Comparison of ENCODE assay signal across 8 cellular contexts in genomic region chr12:98754095-98754494, GRCh38.
DNase-seq lines count a peak whose midpoint lies in the region; ATAC-seq, FAIRE-seq and TF ChIP-seq lines count a peak whose summit lies in the region.

No MANE protein-coding gene starts in this region.

- no peaks in the 10 kb centered on the region for H3K27me3 ChIP-seq in dorsolateral prefrontal cortex

- H3K4me3 ChIP-seq in dorsolateral prefrontal cortex, result no peak overlapping the region

- CTCF ChIA-PET in activated CD8-positive, alpha-beta memory T cell treated with anti-CD3 and anti-CD28 coated beads, Interleukin-2, amount 10 ng/mL, durations not matched to agents 7 days and 5 days (lab: Charles Lee), result interaction anchor here (1.1 to 6.2 kb wide), 5 partner anchors 11 to 178 kb away, joined by 3 to 40 read pairs (median 4); no protein-coding TSS in a partner anchor

- peaks cover 1% of the 10 kb centered on the region for H3K36me3 Mint-ChIP-seq in activated CD8-positive, alpha-beta memory T cell treated with anti-CD3 and anti-CD28 coated beads, Interleukin-2, amount 10 ng/mL, durations not matched to agents 7 days and 5 days
- H3K36me3 Mint-ChIP-seq in osteocyte (ENCODE audit: unreplicated experiment) (no peaks in the 10 kb centered on the region), glutamatergic neuron (ENCODE audit: unreplicated experiment) (no peaks in the 10 kb centered on the region)

- peaks cover 28% of the 10 kb centered on the region for H3K4me1 Mint-ChIP-seq in activated CD8-positive, alpha-beta memory T cell treated with anti-CD3 and anti-CD28 coated beads, Interleukin-2, amount 10 ng/mL, durations not matched to agents 7 days and 5 days
- H3K4me1 Mint-ChIP-seq in osteocyte (ENCODE audit: unreplicated experiment) (peaks cover 18% of the 10 kb centered on the region), glutamatergic neuron (ENCODE audit: low read depth, unreplicated experiment) (peaks cover 3% of the 10 kb centered on the region)

- H3K9me3 Mint-ChIP-seq in activated CD8-positive, alpha-beta memory T cell treated with anti-CD3 and anti-CD28 coated beads, Interleukin-2, amount 10 ng/mL, durations not matched to agents 7 days and 5 days (ENCODE audit: low read depth), result no peaks in the 10 kb centered on the region
- H3K9me3 Mint-ChIP-seq in osteocyte (ENCODE audit: unreplicated experiment) (peaks cover 5% of the 10 kb centered on the region), glutamatergic neuron (ENCODE audit: unreplicated experiment) (peaks cover 1% of the 10 kb centered on the region)

- peak; percentile 89 for FAIRE-seq in H54 (lab: Jason Lieb, UNC)

- no peaks in the 10 kb centered on the region for H3K27me3 Mint-ChIP-seq in activated CD8-positive, alpha-beta memory T cell treated with anti-CD3 and anti-CD28 coated beads, Interleukin-2, amount 10 ng/mL, durations not matched to agents 7 days and 5 days
- no peaks in the 10 kb centered on the region for H3K27me3 Mint-ChIP-seq in osteocyte (ENCODE audit: unreplicated experiment)
- peaks cover 7% of the 10 kb centered on the region for H3K27me3 Mint-ChIP-seq in glutamatergic neuron (ENCODE audit: unreplicated experiment)

- H3K4me3 Mint-ChIP-seq in activated CD8-positive, alpha-beta memory T cell treated with anti-CD3 and anti-CD28 coated beads, Interleukin-2, amount 10 ng/mL, durations not matched to agents 7 days and 5 days, result peak overlapping the region; percentile 0
- H3K4me3 Mint-ChIP-seq in osteocyte (ENCODE audit: unreplicated experiment), result no peak overlapping the region
- no peak overlapping the region for H3K4me3 Mint-ChIP-seq in glutamatergic neuron (ENCODE audit: unreplicated experiment)

- TF ChIP-seq POLR2A in H54 (IDR thresholded peaks at IDR 0.05; ENCODE audit: low read depth, low read length), result no peak

- peak; percentile 78 for DNase-seq in activated CD8-positive, alpha-beta memory T cell treated with anti-CD3 and anti-CD28 coated beads, Interleukin-2, amount 10 ng/mL, durations not matched to agents 7 days and 5 days
- DNase-seq in activated CD8-positive, alpha-beta memory T cell treated with anti-CD3 and anti-CD28 coated beads, Interleukin-2, amount 50 U/mL, for 4 hours, result no peak
- peak; percentile 60 for DNase-seq in H54 (ENCODE audit: insufficient read length, low spot score)
- peak; percentile 88 for DNase-seq in M059J (ENCODE audit: low read depth)
- peak in 8 of 10 donors; percentile 53 to 87 (median 74) for DNase-seq in dorsolateral prefrontal cortex
- DNase-seq in osteocyte (ENCODE audit: extremely low spot score, unreplicated experiment), result no peak
- DNase-seq in T-helper 9 cell, result no peak
- DNase-seq in glutamatergic neuron, result no peak

- peak overlapping the region; percentile 77 for H3K27ac Mint-ChIP-seq in activated CD8-positive, alpha-beta memory T cell treated with anti-CD3 and anti-CD28 coated beads, Interleukin-2, amount 10 ng/mL, durations not matched to agents 7 days and 5 days
- H3K27ac Mint-ChIP-seq in osteocyte (ENCODE audit: unreplicated experiment), result no peak overlapping the region
- no peak overlapping the region for H3K27ac Mint-ChIP-seq in glutamatergic neuron (ENCODE audit: unreplicated experiment)

- TF ChIP-seq CTCF in dorsolateral prefrontal cortex (IDR thresholded peaks at IDR 0.05 in 54 of 56, conservative IDR thresholded peaks at IDR 0.05 in 2 of 56; ENCODE audit: low read depth in 1 of 56, partially characterized antibody in 56 of 56) (no peak), osteocyte (IDR thresholded peaks at IDR 0.05) (no peak), glutamatergic neuron (IDR thresholded peaks at IDR 0.05; ENCODE audit: partially characterized antibody, unreplicated experiment) (no peak)

- ATAC-seq in activated CD8-positive, alpha-beta memory T cell treated with anti-CD3 and anti-CD28 coated beads, Interleukin-2, amount 10 ng/mL, durations not matched to agents 7 days and 5 days, result peak; percentile 96

- intact Hi-C loops in dorsolateral prefrontal cortex (cut with DNase I), result no loop called here

- H3K27ac ChIP-seq in dorsolateral prefrontal cortex, result peak overlapping the region; percentile 34 to 93 (median 86)

Comparison
In these comparisons a context has a peak if more than half of its experiments do, and no peak if none do; other contexts are left out.
1. DNase-seq: peak in activated CD8-positive, alpha-beta memory T cell treated with anti-CD3 and anti-CD28 coated beads, Interleukin-2, amount 10 ng/mL, durations not matched to agents 7 days and 5 days (single experiment), H54 (single experiment), M059J (single experiment) and dorsolateral prefrontal cortex (8 of 10); none in activated CD8-positive, alpha-beta memory T cell treated with anti-CD3 and anti-CD28 coated beads, Interleukin-2, amount 50 U/mL, for 4 hours (single experiment), osteocyte (single experiment), T-helper 9 cell (single experiment) and glutamatergic neuron (single experiment).